10 cellular contexts compared by ENCODE assay signal in the genomic region with DNA sequence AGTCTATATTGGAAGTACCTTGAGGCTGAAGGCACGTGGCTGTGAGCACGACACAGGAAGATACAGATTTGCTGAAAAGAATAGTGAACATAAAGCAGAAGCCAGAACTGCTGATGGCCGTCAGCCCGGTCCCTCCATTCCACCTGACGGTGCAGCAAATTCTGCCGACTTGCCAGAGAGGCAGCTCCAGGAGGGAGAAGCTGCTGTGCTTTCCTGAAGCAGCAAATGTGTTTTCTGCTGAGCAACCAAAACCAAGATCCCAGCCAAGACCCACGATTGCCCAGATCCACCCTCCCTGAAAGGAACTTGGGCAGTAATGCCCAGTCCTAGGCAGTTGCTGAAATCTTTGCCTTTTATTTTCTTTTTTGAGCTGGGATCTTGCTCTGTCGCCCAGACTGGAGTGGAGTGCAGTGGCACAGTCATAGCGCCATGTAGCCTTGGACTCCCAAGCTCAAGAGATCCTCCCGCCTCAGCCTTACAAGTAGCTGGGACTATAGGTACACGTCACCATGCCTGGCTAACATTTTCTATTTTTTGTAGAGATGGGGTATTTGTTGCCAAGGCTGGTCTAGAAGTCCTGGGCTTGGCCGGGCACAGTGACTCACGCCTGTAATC. TPM values are rescaled to one million over a fixed set of nuclear protein-coding genes. Genes with fewer than 3 reads are reported as not detected.
DNase-seq lines count a peak whose midpoint lies in the region; ATAC-seq lines count a peak whose summit lies in the region.
"Had no signal": no experiment of that assay in that cellular context is flagged by ENCODE, and none has a peak within 500 bp of the region (broad histone marks: within the 10 kb centered on the region; RNA-seq: fewer than 3 reads in every experiment).

No MANE protein-coding gene starts in this region.

- ATAC-seq in left cardiac atrium = peak; percentile 43 to 66
- ATAC-seq: PC-3; stimulated activated naive B cell treated with anti-CD40 and anti-IgM and Interleukin-4, amounts not matched to agents 10 μg/mL and 1 μg/mL and 100 μg/mL, for 72 hours had no signal

- no peak for DNase-seq in left cardiac atrium
- peak; percentile 28 for DNase-seq in superior temporal gyrus (ENCODE audit: extremely low spot score)
- DNase-seq in effector CD4-positive, alpha-beta T cell = no peak
- DNase-seq in COLO668 (lab: John Stamatoyannopoulos, UW; ENCODE audit: unreplicated experiment) = no peak
- DNase-seq: activated effector memory CD4-positive, alpha-beta T cell treated with anti-CD3 and anti-CD28 coated beads, Interleukin-2, amount 50 U/mL, for 16 hours; CD4-positive, alpha-beta memory T cell; GDM1; mesenchymal stem cell; PC-3; stimulated activated naive B cell treated with anti-CD40 and anti-IgM and Interleukin-4, amounts not matched to agents 10 μg/mL and 1 μg/mL and 100 μg/mL, for 72 hours had no signal

- intact Hi-C loops in left cardiac atrium (cut with DNase I) = no loop called here

RNA-seq across cellular contexts. Expression of a gene that starts 7.0 kb away (rescaled TPM):
- total RNA-seq in left cardiac atrium = 10 to 100 TPM; 27.3 to 34.9 TPM

RNA-seq across cellular contexts. Expression of a gene that starts 8.4 kb away (rescaled TPM):
- total RNA-seq in left cardiac atrium = 100 to 1,000 TPM; 156 to 202 TPM

RNA-seq across cellular contexts. Expression of a gene that starts 24.6 kb away (rescaled TPM):
- total RNA-seq in left cardiac atrium = 1,000 to 10,000 TPM; 1,060 to 1,184 TPM

RNA-seq across cellular contexts. Expression of a gene that starts 33.4 kb away (rescaled TPM):
- total RNA-seq in left cardiac atrium = 1,000 to 10,000 TPM; 1,559 to 1,594 TPM

RNA-seq across cellular contexts. Expression of a gene that starts 46.8 kb away (rescaled TPM):
- 1 to 10 TPM; 4.9 to 6.0 TPM for total RNA-seq in left cardiac atrium
